In genomic region chr5:29134418-29134817, GRCh38 we compare ENCODE assay signal across 28 cellular contexts.
"Had no signal": no experiment of that assay in that cellular context is flagged by ENCODE, and none has a peak within 500 bp of the region (broad histone marks: within the 10 kb centered on the region; RNA-seq: fewer than 3 reads in every experiment).

No MANE protein-coding gene starts in this region.

- H3K4me3 ChIP-seq: adrenal gland, body of pancreas, breast epithelium had no signal

- H3K4me1 ChIP-seq: adrenal gland, body of pancreas, breast epithelium had no signal

- DNase-seq: activated CD4-positive, alpha-beta memory T cell treated with anti-CD3 and anti-CD28 coated beads for 36 hours; activated CD4-positive, alpha-beta T cell treated with anti-CD3 and anti-CD28 coated beads for 4 hours; activated CD4-positive, alpha-beta T cell treated with anti-CD3 and anti-CD28 coated beads, Interleukin-2, amount 10 ng/mL, durations not matched to agents 24 days and 14 days; activated CD4-positive, alpha-beta T cell treated with anti-CD3 and anti-CD28 coated beads, Interleukin-2, amount 50 U/mL, for 1 hour; activated CD4-positive, alpha-beta T cell treated with anti-CD3 and anti-CD28 coated beads, Interleukin-2, amount 50 U/mL, for 4 hours; activated CD4-positive, CD25-positive, alpha-beta regulatory T cell; activated CD8-positive, alpha-beta memory T cell treated with anti-CD3 and anti-CD28 coated beads, Interleukin-2, amount 50 U/mL, for 4 hours; activated CD8-positive, alpha-beta T cell treated with anti-CD3 and anti-CD28 coated beads for 36 hours; activated effector memory CD4-positive, alpha-beta T cell treated with anti-CD3 and anti-CD28 coated beads, Interleukin-2, amount 50 U/mL, for 16 hours; activated gamma-delta T cell treated with Interleukin-2 at 50 U/mL for 16 hours; activated naive CD4-positive, alpha-beta T cell; activated naive CD4-positive, alpha-beta T cell treated with anti-CD3 and anti-CD28 coated beads for 36 hours; activated naive CD4-positive, alpha-beta T cell treated with anti-CD3 and anti-CD28 coated beads, Interleukin-2, amount 50 U/mL, for 16 hours; activated naive CD8-positive, alpha-beta T cell treated with anti-CD3 and anti-CD28 coated beads for 36 hours; activated T-cell treated with anti-CD3 and anti-CD28 coated beads for 4 hours; activated T-cell treated with anti-CD3 and anti-CD28 coated beads, Interleukin-2, amount 50 U/mL, for 1 hour; activated T-cell treated with anti-CD3 and anti-CD28 coated beads, Interleukin-2, amount 50 U/mL, for 4 hours; activated T-cell treated with anti-CD3 and anti-CD28 coated beads, Interleukin-2, amount 50 U/mL, for 72 hours; adrenal gland; amniotic stem cell; aorta; body of pancreas; brain microvascular endothelial cell; central memory CD4-positive, alpha-beta T cell; T-helper 2 cell; T-helper 9 cell; WERI-Rb-1 had no signal

- H3K27ac ChIP-seq: adrenal gland, body of pancreas, brain microvascular endothelial cell, breast epithelium, WERI-Rb-1 had no signal

- H3K36me3 ChIP-seq: adrenal gland, brain microvascular endothelial cell, breast epithelium, WERI-Rb-1 had no signal

- H3K27me3 ChIP-seq: adrenal gland, body of pancreas, brain microvascular endothelial cell, breast epithelium had no signal
